ENCODE assay signal across 12 cellular contexts in genomic region chr1:41718444-41719028, GRCh38.
"Had no signal": no experiment of that assay in that cellular context is flagged by ENCODE, and none has a peak within 500 bp of the region (broad histone marks: within the 10 kb centered on the region; RNA-seq: fewer than 3 reads in every experiment).

No MANE protein-coding gene starts in this region.

- H3K36me3 ChIP-seq: left lung, transverse colon had no signal

- H3K27ac ChIP-seq: body of pancreas, left lung, parathyroid adenoma, transverse colon had no signal

- FAIRE-seq: small intestine had no signal

- H3K9me3 ChIP-seq: body of pancreas, left lung, transverse colon had no signal

- ATAC-seq: body of pancreas, left lung, SK-N-SH treated with all-trans-retinoic acid at 6 μM for 48 hours, WTC11 had no signal

- DNase-seq: activated CD4-positive, alpha-beta T cell treated with anti-CD3 and anti-CD28 coated beads, Interleukin-2, amount 50 U/mL, for 1 hour; activated naive CD4-positive, alpha-beta T cell treated with anti-CD3 and anti-CD28 coated beads, Interleukin-2, amount 50 U/mL, for 16 hours; activated T-cell treated with anti-CD3 and anti-CD28 coated beads for 4 hours; body of pancreas; dermis blood vessel endothelial cell; endodermal cell; left lung; small intestine; transverse colon had no signal

- H3K27me3 ChIP-seq: body of pancreas, left lung, transverse colon had no signal

- H3K4me1 ChIP-seq: body of pancreas, parathyroid adenoma, transverse colon had no signal

- H3K4me3 ChIP-seq: body of pancreas, left lung, transverse colon had no signal
